Comparison of ENCODE assay signal across 1 cellular context in the genomic region with DNA sequence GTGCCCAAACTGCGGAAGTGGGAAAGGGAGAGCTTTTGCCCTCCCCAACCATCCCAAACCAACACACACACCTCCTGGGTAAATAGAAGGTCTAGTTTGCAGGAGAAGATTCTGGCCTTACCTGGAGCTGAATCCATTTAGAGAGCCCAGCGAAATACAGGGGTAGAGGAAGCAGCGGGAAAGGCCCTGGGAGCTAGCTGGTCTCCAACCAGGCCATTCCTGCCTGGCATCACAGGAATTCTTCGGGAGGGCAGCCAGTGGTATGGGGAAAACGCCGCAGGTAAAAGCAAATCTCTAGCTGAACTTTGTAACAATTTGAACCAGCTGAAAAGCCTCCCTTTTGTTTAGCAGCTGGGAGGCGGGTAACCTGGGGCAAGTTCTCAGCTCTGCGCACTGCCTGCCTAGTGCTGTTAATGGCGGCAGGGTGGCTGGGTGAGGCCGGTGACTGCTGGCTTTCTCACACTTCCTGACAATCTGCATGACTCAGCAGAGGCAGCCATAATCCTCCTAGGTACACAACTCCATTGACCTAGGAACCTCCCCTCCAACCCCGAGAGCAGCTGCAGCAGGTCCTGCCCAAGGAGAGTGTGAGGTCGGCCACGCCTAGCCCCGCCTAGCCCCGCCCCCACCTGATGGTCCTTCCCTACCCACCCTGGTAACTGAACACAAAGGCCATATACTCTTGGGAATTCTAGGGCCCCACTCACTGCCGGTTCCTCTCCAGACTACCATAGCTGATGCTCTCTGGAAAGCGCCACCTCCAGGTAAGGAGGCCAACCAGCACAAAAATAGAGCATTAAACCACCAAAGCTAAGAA.
TF ChIP-seq lines count a peak whose summit lies in the region.

No MANE protein-coding gene starts in this region.

TF ChIP-seq in GM23338, 12 proteins besides CTCF, POLR2A, EP300 and RAD21:
- TF ChIP-seq, protein P1, sequence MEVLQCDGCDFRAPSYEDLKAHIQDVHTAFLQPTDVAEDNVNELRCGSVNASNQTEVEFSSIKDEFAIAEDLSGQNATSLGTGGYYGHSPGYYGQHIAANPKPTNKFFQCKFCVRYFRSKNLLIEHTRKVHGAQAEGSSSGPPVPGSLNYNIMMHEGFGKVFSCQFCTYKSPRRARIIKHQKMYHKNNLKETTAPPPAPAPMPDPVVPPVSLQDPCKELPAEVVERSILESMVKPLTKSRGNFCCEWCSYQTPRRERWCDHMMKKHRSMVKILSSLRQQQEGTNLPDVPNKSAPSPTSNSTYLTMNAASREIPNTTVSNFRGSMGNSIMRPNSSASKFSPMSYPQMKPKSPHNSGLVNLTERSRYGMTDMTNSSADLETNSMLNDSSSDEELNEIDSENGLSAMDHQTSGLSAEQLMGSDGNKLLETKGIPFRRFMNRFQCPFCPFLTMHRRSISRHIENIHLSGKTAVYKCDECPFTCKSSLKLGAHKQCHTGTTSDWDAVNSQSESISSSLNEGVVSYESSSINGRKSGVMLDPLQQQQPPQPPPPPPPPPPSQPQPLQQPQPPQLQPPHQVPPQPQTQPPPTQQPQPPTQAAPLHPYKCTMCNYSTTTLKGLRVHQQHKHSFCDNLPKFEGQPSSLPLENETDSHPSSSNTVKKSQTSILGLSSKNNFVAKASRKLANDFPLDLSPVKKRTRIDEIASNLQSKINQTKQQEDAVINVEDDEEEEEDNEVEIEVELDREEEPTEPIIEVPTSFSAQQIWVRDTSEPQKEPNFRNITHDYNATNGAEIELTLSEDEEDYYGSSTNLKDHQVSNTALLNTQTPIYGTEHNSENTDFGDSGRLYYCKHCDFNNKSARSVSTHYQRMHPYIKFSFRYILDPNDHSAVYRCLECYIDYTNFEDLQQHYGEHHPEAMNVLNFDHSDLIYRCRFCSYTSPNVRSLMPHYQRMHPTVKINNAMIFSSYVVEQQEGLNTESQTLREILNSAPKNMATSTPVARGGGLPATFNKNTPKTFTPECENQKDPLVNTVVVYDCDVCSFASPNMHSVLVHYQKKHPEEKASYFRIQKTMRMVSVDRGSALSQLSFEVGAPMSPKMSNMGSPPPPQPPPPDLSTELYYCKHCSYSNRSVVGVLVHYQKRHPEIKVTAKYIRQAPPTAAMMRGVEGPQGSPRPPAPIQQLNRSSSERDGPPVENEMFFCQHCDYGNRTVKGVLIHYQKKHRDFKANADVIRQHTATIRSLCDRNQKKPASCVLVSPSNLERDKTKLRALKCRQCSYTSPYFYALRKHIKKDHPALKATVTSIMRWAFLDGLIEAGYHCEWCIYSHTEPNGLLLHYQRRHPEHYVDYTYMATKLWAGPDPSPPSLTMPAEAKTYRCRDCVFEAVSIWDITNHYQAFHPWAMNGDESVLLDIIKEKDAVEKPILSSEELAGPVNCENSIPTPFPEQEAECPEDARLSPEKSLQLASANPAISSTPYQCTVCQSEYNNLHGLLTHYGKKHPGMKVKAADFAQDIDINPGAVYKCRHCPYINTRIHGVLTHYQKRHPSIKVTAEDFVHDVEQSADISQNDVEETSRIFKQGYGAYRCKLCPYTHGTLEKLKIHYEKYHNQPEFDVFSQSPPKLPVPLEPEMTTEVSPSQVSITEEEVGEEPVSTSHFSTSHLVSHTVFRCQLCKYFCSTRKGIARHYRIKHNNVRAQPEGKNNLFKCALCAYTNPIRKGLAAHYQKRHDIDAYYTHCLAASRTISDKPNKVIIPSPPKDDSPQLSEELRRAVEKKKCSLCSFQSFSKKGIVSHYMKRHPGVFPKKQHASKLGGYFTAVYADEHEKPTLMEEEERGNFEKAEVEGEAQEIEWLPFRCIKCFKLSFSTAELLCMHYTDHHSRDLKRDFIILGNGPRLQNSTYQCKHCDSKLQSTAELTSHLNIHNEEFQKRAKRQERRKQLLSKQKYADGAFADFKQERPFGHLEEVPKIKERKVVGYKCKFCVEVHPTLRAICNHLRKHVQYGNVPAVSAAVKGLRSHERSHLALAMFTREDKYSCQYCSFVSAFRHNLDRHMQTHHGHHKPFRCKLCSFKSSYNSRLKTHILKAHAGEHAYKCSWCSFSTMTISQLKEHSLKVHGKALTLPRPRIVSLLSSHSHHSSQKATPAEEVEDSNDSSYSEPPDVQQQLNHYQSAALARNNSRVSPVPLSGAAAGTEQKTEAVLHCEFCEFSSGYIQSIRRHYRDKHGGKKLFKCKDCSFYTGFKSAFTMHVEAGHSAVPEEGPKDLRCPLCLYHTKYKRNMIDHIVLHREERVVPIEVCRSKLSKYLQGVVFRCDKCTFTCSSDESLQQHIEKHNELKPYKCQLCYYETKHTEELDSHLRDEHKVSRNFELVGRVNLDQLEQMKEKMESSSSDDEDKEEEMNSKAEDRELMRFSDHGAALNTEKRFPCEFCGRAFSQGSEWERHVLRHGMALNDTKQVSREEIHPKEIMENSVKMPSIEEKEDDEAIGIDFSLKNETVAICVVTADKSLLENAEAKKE (CRISPR knock-in tag; IDR thresholded peaks at IDR 0.05), result no peak
- TF ChIP-seq POLR2AphosphoS5 (IDR thresholded peaks at IDR 0.05; ENCODE audit: low read depth), result no peak
- TF ChIP-seq STAT1 (IDR thresholded peaks at IDR 0.05; ENCODE audit: unreplicated experiment), result no peak
- no peak for TF ChIP-seq JUNB (IDR thresholded peaks at IDR 0.05; ENCODE audit: unreplicated experiment)
- no peak for TF ChIP-seq EZH2phosphoT487 (IDR thresholded peaks at IDR 0.05; ENCODE audit: unreplicated experiment)
- TF ChIP-seq NANOG (IDR thresholded peaks at IDR 0.05; ENCODE audit: borderline replicate concordance), result no peak
- no peak for TF ChIP-seq CREB1 (CRISPR knock-in tag; IDR thresholded peaks at IDR 0.05; ENCODE audit: low read depth)
- TF ChIP-seq, protein P2, sequence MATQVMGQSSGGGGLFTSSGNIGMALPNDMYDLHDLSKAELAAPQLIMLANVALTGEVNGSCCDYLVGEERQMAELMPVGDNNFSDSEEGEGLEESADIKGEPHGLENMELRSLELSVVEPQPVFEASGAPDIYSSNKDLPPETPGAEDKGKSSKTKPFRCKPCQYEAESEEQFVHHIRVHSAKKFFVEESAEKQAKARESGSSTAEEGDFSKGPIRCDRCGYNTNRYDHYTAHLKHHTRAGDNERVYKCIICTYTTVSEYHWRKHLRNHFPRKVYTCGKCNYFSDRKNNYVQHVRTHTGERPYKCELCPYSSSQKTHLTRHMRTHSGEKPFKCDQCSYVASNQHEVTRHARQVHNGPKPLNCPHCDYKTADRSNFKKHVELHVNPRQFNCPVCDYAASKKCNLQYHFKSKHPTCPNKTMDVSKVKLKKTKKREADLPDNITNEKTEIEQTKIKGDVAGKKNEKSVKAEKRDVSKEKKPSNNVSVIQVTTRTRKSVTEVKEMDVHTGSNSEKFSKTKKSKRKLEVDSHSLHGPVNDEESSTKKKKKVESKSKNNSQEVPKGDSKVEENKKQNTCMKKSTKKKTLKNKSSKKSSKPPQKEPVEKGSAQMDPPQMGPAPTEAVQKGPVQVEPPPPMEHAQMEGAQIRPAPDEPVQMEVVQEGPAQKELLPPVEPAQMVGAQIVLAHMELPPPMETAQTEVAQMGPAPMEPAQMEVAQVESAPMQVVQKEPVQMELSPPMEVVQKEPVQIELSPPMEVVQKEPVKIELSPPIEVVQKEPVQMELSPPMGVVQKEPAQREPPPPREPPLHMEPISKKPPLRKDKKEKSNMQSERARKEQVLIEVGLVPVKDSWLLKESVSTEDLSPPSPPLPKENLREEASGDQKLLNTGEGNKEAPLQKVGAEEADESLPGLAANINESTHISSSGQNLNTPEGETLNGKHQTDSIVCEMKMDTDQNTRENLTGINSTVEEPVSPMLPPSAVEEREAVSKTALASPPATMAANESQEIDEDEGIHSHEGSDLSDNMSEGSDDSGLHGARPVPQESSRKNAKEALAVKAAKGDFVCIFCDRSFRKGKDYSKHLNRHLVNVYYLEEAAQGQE (IDR thresholded peaks at IDR 0.05; ENCODE audit: unreplicated experiment), result no peak
- TF ChIP-seq, protein P3, sequence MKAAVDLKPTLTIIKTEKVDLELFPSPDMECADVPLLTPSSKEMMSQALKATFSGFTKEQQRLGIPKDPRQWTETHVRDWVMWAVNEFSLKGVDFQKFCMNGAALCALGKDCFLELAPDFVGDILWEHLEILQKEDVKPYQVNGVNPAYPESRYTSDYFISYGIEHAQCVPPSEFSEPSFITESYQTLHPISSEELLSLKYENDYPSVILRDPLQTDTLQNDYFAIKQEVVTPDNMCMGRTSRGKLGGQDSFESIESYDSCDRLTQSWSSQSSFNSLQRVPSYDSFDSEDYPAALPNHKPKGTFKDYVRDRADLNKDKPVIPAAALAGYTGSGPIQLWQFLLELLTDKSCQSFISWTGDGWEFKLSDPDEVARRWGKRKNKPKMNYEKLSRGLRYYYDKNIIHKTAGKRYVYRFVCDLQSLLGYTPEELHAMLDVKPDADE (IDR thresholded peaks at IDR 0.05), result no peak
- TF ChIP-seq ZNF114 (CRISPR knock-in tag; IDR thresholded peaks at IDR 0.05), result no peak
- TF ChIP-seq ZNF331 (CRISPR knock-in tag; IDR thresholded peaks at IDR 0.05; ENCODE audit: low read depth), result no peak
- no peak for TF ChIP-seq EZH2 (IDR thresholded peaks at IDR 0.05; ENCODE audit: low read depth, unreplicated experiment)
